ENCODE assay signal across 8 cellular contexts in the genomic region with DNA sequence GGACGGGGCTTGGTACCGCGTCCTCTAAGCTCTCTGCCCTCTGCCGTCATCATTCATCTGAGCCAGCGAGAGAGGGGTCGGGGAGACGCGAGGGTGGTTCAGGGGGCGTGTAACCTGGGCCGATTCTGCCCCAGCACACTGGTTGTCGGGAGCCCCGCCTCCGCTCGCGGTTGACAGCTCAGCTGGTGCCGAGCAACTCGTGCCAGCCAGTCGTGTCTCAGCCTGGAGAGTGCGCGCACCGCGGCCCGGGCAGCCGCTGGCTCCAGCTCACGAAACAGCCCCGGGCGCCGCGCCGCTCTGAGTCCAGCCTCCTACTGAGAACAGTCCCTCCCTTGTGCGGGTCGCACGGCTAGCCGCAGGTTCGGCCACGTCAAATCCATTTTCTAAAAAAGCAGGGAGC. TPM values are rescaled to one million over a fixed set of nuclear protein-coding genes. Genes with fewer than 3 reads are reported as not detected.
DNase-seq lines count a peak whose midpoint lies in the region; ATAC-seq and TF ChIP-seq lines count a peak whose summit lies in the region.
"Not testable (repeated sequence)": the region's sequence is repeated elsewhere in the genome, so short reads cannot be mapped to it uniquely, and the experiment has no call there.

A gene (plus strand): TSS at position 209 of the 400 bp plus-strand sequence. CDS start 347 bp downstream, outside the sequence.

- not testable (repeated sequence) for H3K36me3 Mint-ChIP-seq in CD14-positive monocyte; activated CD4-positive, alpha-beta T cell treated with anti-CD3 and anti-CD28 coated beads, Interleukin-2, amount 10 ng/mL, durations not matched to agents 24 days and 14 days (ENCODE audit: low read depth)

- not testable (repeated sequence) for H3K27ac Mint-ChIP-seq in CD14-positive monocyte; activated CD4-positive, alpha-beta T cell treated with anti-CD3 and anti-CD28 coated beads, Interleukin-2, amount 10 ng/mL, durations not matched to agents 24 days and 14 days

- TF ChIP-seq CTCF in CD14-positive monocyte (IDR thresholded peaks at IDR 0.05); liver (IDR thresholded peaks at IDR 0.05; ENCODE audit: low read depth, low read length, missing input control); gastrocnemius medialis (IDR thresholded peaks at IDR 0.05 in 4 of 5, conservative IDR thresholded peaks at IDR 0.05 in 1 of 5): not testable (repeated sequence)

- not testable (repeated sequence) for H3K27ac ChIP-seq in liver (ENCODE audit: low read depth in 1 of 2, low read length in 2 of 2)
- peak within 1 kb of the TSS in 3 of 4 donors; percentile 54 to 61 (median 59) for H3K27ac ChIP-seq in gastrocnemius medialis

- intact Hi-C loops in CD14-positive monocyte (cut with micrococcal nuclease); activated CD4-positive, alpha-beta T cell treated with anti-CD3 and anti-CD28 coated beads, Interleukin-2, amount 10 ng/mL, durations not matched to agents 24 days and 14 days (cut with micrococcal nuclease); gastrocnemius medialis (cut with DNase I; ENCODE audit: low total_unique reads): not testable (repeated sequence)

- not testable (repeated sequence) for H3K4me1 Mint-ChIP-seq in CD14-positive monocyte; activated CD4-positive, alpha-beta T cell treated with anti-CD3 and anti-CD28 coated beads, Interleukin-2, amount 10 ng/mL, durations not matched to agents 24 days and 14 days

- H3K4me3 Mint-ChIP-seq in CD14-positive monocyte = peak within 1 kb of the TSS; percentile 70 to 75
- H3K4me3 Mint-ChIP-seq in activated CD4-positive, alpha-beta T cell treated with anti-CD3 and anti-CD28 coated beads, Interleukin-2, amount 10 ng/mL, durations not matched to agents 24 days and 14 days = peak within 1 kb of the TSS; percentile 77

- peak; percentile 72 to 73 for ATAC-seq in gastrocnemius medialis

- H3K9ac ChIP-seq in liver (ENCODE audit: low read depth in 1 of 2, low read length in 2 of 2) = not testable (repeated sequence)

- not testable (repeated sequence) for H3K9me3 Mint-ChIP-seq in CD14-positive monocyte; activated CD4-positive, alpha-beta T cell treated with anti-CD3 and anti-CD28 coated beads, Interleukin-2, amount 10 ng/mL, durations not matched to agents 24 days and 14 days

- not testable (repeated sequence) for H3K36me3 ChIP-seq in liver (ENCODE audit: control insufficient read depth in 4 of 4, insufficient read depth in 3 of 4, low read depth in 1 of 4, low read length in 3 of 4); gastrocnemius medialis

- peak; percentile 45 for DNase-seq in CD14-positive monocyte (ENCODE audit: low spot score)
- DNase-seq in LHCN-M2 (ENCODE audit: low read depth) = not testable (repeated sequence)
- peak; percentile 78 for DNase-seq in activated CD4-positive, alpha-beta T cell treated with anti-CD3 and anti-CD28 coated beads, Interleukin-2, amount 10 ng/mL, durations not matched to agents 24 days and 14 days
- DNase-seq in activated gamma-delta T cell treated with anti-CD3 and anti-CD28 coated beads, Interleukin-2, amount 50 U/mL, for 16 hours (ENCODE audit: low read depth) = peak; percentile 36
- peak in 1 of 2 donors; percentile 1 for DNase-seq in gastrocnemius medialis
- peak; percentile 35 to 80 for DNase-seq in stimulated activated CD8-positive, alpha-beta memory T cell treated with anti-CD3 and anti-CD28 coated beads, Interleukin-7, amount 100 ng/mL, for 4 hours (ENCODE audit: low read depth in 2 of 2)

- not testable (repeated sequence) for H3K27me3 ChIP-seq in liver (ENCODE audit: control insufficient read depth in 4 of 4, insufficient read depth in 4 of 4, low read length in 3 of 4); gastrocnemius medialis

- H3K4me1 ChIP-seq in liver (ENCODE audit: control insufficient read depth in 4 of 4, insufficient read depth in 4 of 4, low read length in 3 of 4); gastrocnemius medialis: not testable (repeated sequence)

- not testable (repeated sequence) for TF ChIP-seq POLR2A in gastrocnemius medialis (IDR thresholded peaks at IDR 0.05)

- H3K9me3 ChIP-seq in liver (ENCODE audit: control insufficient read depth in 4 of 4, low read length in 3 of 4); gastrocnemius medialis: not testable (repeated sequence)

- not testable (repeated sequence) for H3K4me3 ChIP-seq in liver (ENCODE audit: low read depth in 1 of 3, low read length in 3 of 3); gastrocnemius medialis

- TF ChIP-seq RAD21 in liver (IDR thresholded peaks at IDR 0.05) = not testable (repeated sequence)

- 0% methylated on average over 2 of the region's 36 CpGs for WGBS in liver

- H3K27me3 Mint-ChIP-seq in CD14-positive monocyte (ENCODE audit: low read depth in 3 of 3); activated CD4-positive, alpha-beta T cell treated with anti-CD3 and anti-CD28 coated beads, Interleukin-2, amount 10 ng/mL, durations not matched to agents 24 days and 14 days: not testable (repeated sequence)

- in situ Hi-C loops in endometrial microvascular endothelial cells (cut with HindIII; ENCODE audit: inconsistent ontology term, low pct_unique_long_range_greater_than_20kb, low sequenced_read_pairs); gastrocnemius medialis (cut with MboI; ENCODE audit: low sequenced_read_pairs in 4 of 4): not testable (repeated sequence)

RNA-seq across cellular contexts. Expression of the gene that starts here (rescaled TPM):
- polyA plus RNA-seq in CD14-positive monocyte = 10 to 100 TPM; 14.6 to 22.5 TPM
- 44.9 and 56.0 TPM in 2 replicates for total RNA-seq in LHCN-M2 (2014; rRNA removed)
- 55.9 TPM for polyA plus RNA-seq in LHCN-M2 (2012)
- 15.4 and 18.2 TPM in 2 replicates for total RNA-seq in activated CD4-positive, alpha-beta T cell treated with anti-CD3 and anti-CD28 coated beads, Interleukin-2, amount 10 ng/mL, durations not matched to agents 24 days and 14 days
- total RNA-seq in endometrial microvascular endothelial cells (ENCODE audit: inconsistent ontology term) = 30.8 TPM
- 10 to 100 TPM in 1 of 2 donors, 1 to 10 TPM in 1; 7.3 to 65.4 TPM for total RNA-seq in liver
- polyA plus RNA-seq in liver = 10 to 100 TPM; 24.3 to 24.9 TPM
- 1,000 to 10,000 TPM in 3 of 4 donors, 100 to 1,000 TPM in 1; 630 to 1,712 (median 1,308) TPM for total RNA-seq in gastrocnemius medialis

Comparison
In these comparisons a context has a peak if more than half of its experiments do, and no peak if none do; other contexts are left out.
1. RNA of the gene that starts here (total RNA-seq): 630 to 1,712 TPM in gastrocnemius medialis; 7.3 to 65.4 TPM in liver, 44.9 to 56.0 TPM in LHCN-M2, 30.8 TPM in endometrial microvascular endothelial cells (single experiment) and 15.4 to 18.2 TPM in activated CD4-positive, alpha-beta T cell treated with anti-CD3 and anti-CD28 coated beads, Interleukin-2, amount 10 ng/mL, durations not matched to agents 24 days and 14 days; every median in the first group is over 4 times any median in the second.